8 cellular contexts compared by ENCODE assay signal in genomic region chr22:39349506-39349966, GRCh38. TPM values are rescaled to one million over a fixed set of nuclear protein-coding genes. Genes with fewer than 3 reads are reported as not detected.
A peak's percentile ranks its signal among the peaks of the same experiment; 100 is the strongest.
DNase-seq lines count a peak whose midpoint lies in the region; ATAC-seq and TF ChIP-seq lines count a peak whose summit lies in the region.

No MANE protein-coding gene starts in this region.

- no peaks in the 10 kb centered on the region for H4K20me1 ChIP-seq in hepatocyte (ENCODE audit: insufficient read depth, poor library complexity, severe bottlenecking)

- peak; percentile 24 for DNase-seq in activated CD4-positive, alpha-beta T cell treated with anti-CD3 and anti-CD28 coated beads for 48 hours
- no peak for DNase-seq in activated CD4-positive, alpha-beta T cell treated with anti-CD3 and anti-CD28 coated beads, Interleukin-2, amount 50 U/mL, for 1 hour
- DNase-seq in NCI-H1694 (lab: John Stamatoyannopoulos, UW) (peak; percentile 59), adrenal gland (peak in 6 of 7 donors; percentile 26 to 61 (median 36)), hepatocyte (ENCODE audit: low spot score) (peak; percentile 81), sigmoid colon (no peak)

- 1 to 5% (median 1%) methylated on average over 6 to 57 of the region's 57 CpGs for WGBS in adrenal gland, 4 donors
- WGBS in hepatocyte (ENCODE audit: low lambda C conversion rate, missing lambda C conversion rate): 5% methylated on average over 15 of the region's 57 CpGs
- 2 to 4% methylated on average over 57 of the region's 57 CpGs for WGBS in sigmoid colon, 2 donors

- peak overlapping the region in 2 of 5 donors; percentile 69 to 80 for H3K27ac ChIP-seq in adrenal gland
- peak overlapping the region; percentile 56 for H3K27ac ChIP-seq in hepatocyte
- H3K27ac ChIP-seq in sigmoid colon: peak overlapping the region; percentile 60 to 82 (median 77)

- H3K4me3 ChIP-seq in adrenal gland (peak overlapping the region in 2 of 4 donors; percentile 37 to 90), hepatocyte (peak overlapping the region; percentile 47), sigmoid colon (peak overlapping the region; percentile 63 to 98 (median 78))

- H3K9me2 ChIP-seq in hepatocyte (replicated peaks; ENCODE audit: insufficient read depth): no peaks in the 10 kb centered on the region

- no peak for TF ChIP-seq EP300 in sigmoid colon (IDR thresholded peaks at IDR 0.05)

- peak overlapping the region; percentile 95 for H3K4me2 ChIP-seq in hepatocyte

- intact Hi-C loops in adrenal gland (cut with DNase I) (loop anchor here (10.0 kb wide), 2 partner anchors 165 to 175 kb away; partner anchors contain the start of gene ATF4 (in 1 of the 2)), sigmoid colon (cut with DNase I) (no loop called here)

- no peaks in the 10 kb centered on the region for H3K36me3 ChIP-seq in adrenal gland (replicated peaks in 1 of 2)
- no peaks in the 10 kb centered on the region for H3K36me3 ChIP-seq in hepatocyte (replicated peaks; ENCODE audit: insufficient read depth, low read depth)
- no peaks in the 10 kb centered on the region for H3K36me3 ChIP-seq in sigmoid colon

- peak overlapping the region; percentile 81 for H2AFZ ChIP-seq in hepatocyte

- TF ChIP-seq POLR2A in adrenal gland (IDR thresholded peaks at IDR 0.05) (no peak), sigmoid colon (IDR thresholded peaks at IDR 0.05) (no peak)

- TF ChIP-seq CTCF in adrenal gland (IDR thresholded peaks at IDR 0.05): no peak
- TF ChIP-seq CTCF in hepatocyte (IDR thresholded peaks at IDR 0.05; ENCODE audit: poor library complexity): no peak
- no peak for TF ChIP-seq CTCF in sigmoid colon (IDR thresholded peaks at IDR 0.05)

- peaks cover 40% of the 10 kb centered on the region for H3K79me2 ChIP-seq in hepatocyte

- H3K9me3 ChIP-seq in adrenal gland (replicated peaks in 1 of 3): no peaks in the 10 kb centered on the region
- no peaks in the 10 kb centered on the region for H3K9me3 ChIP-seq in hepatocyte (ENCODE audit: low read depth)
- no peaks in the 10 kb centered on the region for H3K9me3 ChIP-seq in sigmoid colon

- H3K27me3 ChIP-seq in adrenal gland (no peaks in the 10 kb centered on the region), hepatocyte (no peaks in the 10 kb centered on the region), sigmoid colon (no peaks in the 10 kb centered on the region)

- H3K4me1 ChIP-seq in adrenal gland (replicated peaks in 1 of 2): peaks cover 0 to 8% of the 10 kb centered on the region in 2 donors
- peaks cover 17% of the 10 kb centered on the region for H3K4me1 ChIP-seq in hepatocyte (ENCODE audit: insufficient read depth)
- peaks cover 0 to 22% (median 19%) of the 10 kb centered on the region in 4 donors for H3K4me1 ChIP-seq in sigmoid colon

- no peak for ATAC-seq in GM18867 (IDR thresholded peaks at IDR 0.05; ENCODE audit: unreplicated experiment)
- ATAC-seq in GM18870 (IDR thresholded peaks at IDR 0.05; ENCODE audit: unreplicated experiment): no peak

RNA-seq across cellular contexts. Expression of gene SYNGR1, which starts 0.3 kb away (rescaled TPM):
- 10 to 100 TPM in 7 of 8 donors, 1 to 10 TPM in 1; 9.3 to 80.0 (median 35.8) TPM for total RNA-seq in adrenal gland
- polyA plus RNA-seq in adrenal gland: 10 to 100 TPM in 2 of 3 donors, 1 to 10 TPM in 1; 8.5 to 26.4 (median 18.6) TPM
- 15.8 and 23.1 TPM in 2 replicates for total RNA-seq in hepatocyte
- polyA plus RNA-seq in hepatocyte: 58.8 and 92.7 TPM in 2 replicates
- total RNA-seq in sigmoid colon: 10 to 100 TPM; 14.5 to 29.4 (median 20.2) TPM
- 1 to 10 TPM in 2 of 3 donors, under 1 TPM in 1; 0.69 to 8.4 (median 7.5) TPM for polyA plus RNA-seq in sigmoid colon

RNA-seq across cellular contexts. Expression of gene RPL3, which starts 30.1 kb away (rescaled TPM):
- total RNA-seq in adrenal gland (1,000 to 10,000 TPM; 1,374 to 2,518 (median 1,954) TPM), hepatocyte (2,461 and 2,819 TPM in 2 replicates), sigmoid colon (1,000 to 10,000 TPM; 1,532 to 2,212 (median 2,076) TPM)
- polyA plus RNA-seq in adrenal gland (1,000 to 10,000 TPM; 1,433 to 2,713 (median 2,271) TPM), hepatocyte (1,044 and 1,068 TPM in 2 replicates), sigmoid colon (1,000 to 10,000 TPM; 2,602 to 4,917 (median 3,303) TPM)

RNA-seq across cellular contexts. Expression of gene TAB1, which starts 50.0 kb away (rescaled TPM):
- total RNA-seq in adrenal gland (10 to 100 TPM; 16.7 to 38.0 (median 24.9) TPM), hepatocyte (13.3 and 14.0 TPM in 2 replicates), sigmoid colon (10 to 100 TPM; 19.6 to 24.6 (median 21.3) TPM)
- polyA plus RNA-seq in adrenal gland (10 to 100 TPM in 2 of 3 donors, 1 to 10 TPM in 1; 9.3 to 31.4 (median 20.6) TPM), hepatocyte (8.6 and 10.7 TPM in 2 replicates), sigmoid colon (10 to 100 TPM in 1 of 3 donors, 1 to 10 TPM in 2; 8.8 to 17.5 (median 9.0) TPM)

Comparison
In these comparisons a context has a peak if more than half of its experiments do, and no peak if none do; other contexts are left out.
1. DNase-seq: peak in activated CD4-positive, alpha-beta T cell treated with anti-CD3 and anti-CD28 coated beads for 48 hours (single experiment), NCI-H1694 (single experiment), adrenal gland (6 of 7) and hepatocyte (single experiment); none in activated CD4-positive, alpha-beta T cell treated with anti-CD3 and anti-CD28 coated beads, Interleukin-2, amount 50 U/mL, for 1 hour (single experiment) and sigmoid colon (single experiment).